Comparison of ENCODE assay signal across 27 cellular contexts in genomic region chr4:150816491-150816890, GRCh38.
A peak's percentile ranks its signal among the peaks of the same experiment; 100 is the strongest.
DNase-seq lines count a peak whose midpoint lies in the region; ATAC-seq, FAIRE-seq and TF ChIP-seq lines count a peak whose summit lies in the region.
"Had no signal": no experiment of that assay in that cellular context is flagged by ENCODE, and none has a peak within 500 bp of the region (broad histone marks: within the 10 kb centered on the region; RNA-seq: fewer than 3 reads in every experiment).

No MANE protein-coding gene starts in this region.

- no peaks in the 10 kb centered on the region for H3K27me3 Mint-ChIP-seq in astrocyte (ENCODE audit: low read depth, unreplicated experiment)

- no peak overlapping the region for H3K4me3 Mint-ChIP-seq in astrocyte (ENCODE audit: unreplicated experiment)
- H3K4me3 Mint-ChIP-seq: CD8-positive, alpha-beta T cell had no signal

- H3K36me3 Mint-ChIP-seq in astrocyte (ENCODE audit: low read depth, unreplicated experiment), result no peaks in the 10 kb centered on the region

- TF ChIP-seq CTCF in astrocyte (IDR thresholded peaks at IDR 0.05; ENCODE audit: insufficient read depth, low read depth, low read length) (no peak), left lung (IDR thresholded peaks at IDR 0.05) (no peak), Peyer's patch (IDR thresholded peaks at IDR 0.05) (no peak)

- no peaks in the 10 kb centered on the region for H4K20me1 ChIP-seq in astrocyte (ENCODE audit: insufficient read depth, low read length)

- DNase-seq in EH (ENCODE audit: low read depth) (peak; percentile 66), astrocyte (ENCODE audit: low read depth) (peak; percentile 69), dermis microvascular lymphatic vessel endothelial cell (ENCODE audit: low read depth in 2 of 2) (peak; percentile 18 to 52), iris pigment epithelial cell (ENCODE audit: low read depth) (peak; percentile 27), left lung (no peak), Peyer's patch (no peak)
- DNase-seq: 8988T; C1 segment of cervical spinal cord; Calu3; CD8-positive, alpha-beta T cell; DMS153; GDM1; GOT3; HCEC 1CT; Karpas-422; MG63; NCI-H1048; NCI-H1417 treated with DMSO at 0.1 percent for 48 hours; NCI-H187; NCI-H446 treated with DMSO at 0.1 percent for 48 hours; NCI-H526 treated with DMSO at 0.1 percent for 48 hours; PC-3; RPMI8226; SHP77 had no signal

- H3K27ac ChIP-seq in astrocyte (ENCODE audit: low read depth, low read length) (no peak overlapping the region), left lung (no peak overlapping the region), Peyer's patch (no peak overlapping the region)

- peaks cover 5% of the 10 kb centered on the region for H3K4me1 ChIP-seq in astrocyte (ENCODE audit: insufficient read depth, low read length)
- no peaks in the 10 kb centered on the region for H3K4me1 ChIP-seq in left lung
- H3K4me1 ChIP-seq in Peyer's patch, result no peaks in the 10 kb centered on the region

- no peak for ATAC-seq in left lung
- no peak for ATAC-seq in HG02759 (IDR thresholded peaks at IDR 0.05; ENCODE audit: unreplicated experiment)
- ATAC-seq in HG03045 (IDR thresholded peaks at IDR 0.05; ENCODE audit: unreplicated experiment), result no peak
- ATAC-seq: CD8-positive, alpha-beta T cell; PC-3 had no signal

- H3K9me3 ChIP-seq in astrocyte (ENCODE audit: insufficient read depth, low read depth, low read length) (no peaks in the 10 kb centered on the region), left lung (no peaks in the 10 kb centered on the region), Peyer's patch (no peaks in the 10 kb centered on the region)

- H3K9me3 Mint-ChIP-seq in astrocyte (ENCODE audit: unreplicated experiment), result no peaks in the 10 kb centered on the region
- H3K9me3 Mint-ChIP-seq: CD8-positive, alpha-beta T cell had no signal

- no peak overlapping the region for H3K4me3 ChIP-seq in astrocyte (ENCODE audit: insufficient read depth, low read depth, low read length)
- H3K4me3 ChIP-seq in left lung, result no peak overlapping the region
- no peak overlapping the region for H3K4me3 ChIP-seq in Peyer's patch
- H3K4me3 ChIP-seq: MG63 had no signal

- no peaks in the 10 kb centered on the region for H3K79me2 ChIP-seq in astrocyte (ENCODE audit: insufficient read depth, low read length)

- no peak overlapping the region for H3K27ac Mint-ChIP-seq in astrocyte (ENCODE audit: unreplicated experiment)
- H3K27ac Mint-ChIP-seq: CD8-positive, alpha-beta T cell had no signal

- no peak for TF ChIP-seq POLR2A in Peyer's patch (IDR thresholded peaks at IDR 0.05)

- H3K9ac ChIP-seq in astrocyte (ENCODE audit: low read length), result no peak overlapping the region

- H3K4me1 Mint-ChIP-seq in astrocyte (ENCODE audit: low read depth, unreplicated experiment), result peaks cover under 1% of the 10 kb centered on the region

- no peak overlapping the region for H3K4me2 ChIP-seq in astrocyte (ENCODE audit: low read length)

- FAIRE-seq in astrocyte (lab: Jason Lieb, UNC), result peak; percentile 45
- FAIRE-seq: GM18507 had no signal

- no peaks in the 10 kb centered on the region for H3K36me3 ChIP-seq in astrocyte (ENCODE audit: insufficient read depth, low read length)
- no peaks in the 10 kb centered on the region for H3K36me3 ChIP-seq in left lung
- peaks cover 0 to 4% (median 0%) of the 10 kb centered on the region in 3 donors for H3K36me3 ChIP-seq in Peyer's patch
- H3K36me3 ChIP-seq: MG63 had no signal

- H3K27me3 ChIP-seq in astrocyte (ENCODE audit: insufficient read depth, low read length) (no peaks in the 10 kb centered on the region), left lung (no peaks in the 10 kb centered on the region), Peyer's patch (no peaks in the 10 kb centered on the region)
- H3K27me3 ChIP-seq: MG63 had no signal

- intact Hi-C loops in left lung (cut with DNase I), result no loop called here

- H2AFZ ChIP-seq in astrocyte (ENCODE audit: low read depth, low read length), result no peak overlapping the region

Comparison
In these comparisons a context has a peak if more than half of its experiments do, and no peak if none do; other contexts are left out.
1. DNase-seq: peak in EH (single experiment), astrocyte (single experiment), dermis microvascular lymphatic vessel endothelial cell (2 of 2) and iris pigment epithelial cell (single experiment); none in left lung (0 of 2) and Peyer's patch (0 of 3).